ENCODE assay signal across 23 cellular contexts in genomic region chr6:6832439-6832838, GRCh38.
DNase-seq lines count a peak whose midpoint lies in the region; ATAC-seq, FAIRE-seq and TF ChIP-seq lines count a peak whose summit lies in the region.
"Had no signal": no experiment of that assay in that cellular context is flagged by ENCODE, and none has a peak within 500 bp of the region (broad histone marks: within the 10 kb centered on the region; RNA-seq: fewer than 3 reads in every experiment).

No MANE protein-coding gene starts in this region.

- H3K18ac ChIP-seq in neuronal stem cell (ENCODE audit: low read length) = no peak overlapping the region

- TF ChIP-seq CTCF in MCF 10A (IDR thresholded peaks at IDR 0.05; ENCODE audit: unreplicated experiment) (no peak), breast epithelium (IDR thresholded peaks at IDR 0.05) (no peak), K562 (IDR thresholded peaks at IDR 0.05 in 2 of 3, conservative IDR thresholded peaks at IDR 0.05 in 1 of 3; ENCODE audit: insufficient read depth in 2 of 3, low read depth in 1 of 3, low read length in 3 of 3) (no peak)

- no peak overlapping the region for H2BK12ac ChIP-seq in neuronal stem cell (ENCODE audit: low read length)

- no peak overlapping the region for H3K14ac ChIP-seq in neuronal stem cell (ENCODE audit: low read length)

- no peaks in the 10 kb centered on the region for H4K20me1 ChIP-seq in K562 (replicated peaks; ENCODE audit: control insufficient read depth, insufficient read depth, low read length)
- H4K20me1 ChIP-seq: BLaER1 treated with 17β-estradiol and CSF1 and Interleukin-3, amounts not matched to agents 10 nM and 100 nM had no signal

- H3K4me2 ChIP-seq in K562 (ENCODE audit: insufficient read depth, low read length) = no peak overlapping the region
- H3K4me2 ChIP-seq in neuronal stem cell (ENCODE audit: insufficient read depth, low read length, poor library complexity, severe bottlenecking) = no peak overlapping the region
- H3K4me2 ChIP-seq: GM23338 had no signal

- no peaks in the 10 kb centered on the region for H3K9me3 Mint-ChIP-seq in MCF 10A (ENCODE audit: unreplicated experiment)
- H3K9me3 Mint-ChIP-seq: CD4-positive, alpha-beta T cell; CD8-positive, alpha-beta memory T cell; GM23338; H9 had no signal

- no peaks in the 10 kb centered on the region for H3K79me1 ChIP-seq in neuronal stem cell (ENCODE audit: low read depth, low read length)

- H3K4me1 ChIP-seq in breast epithelium (no peaks in the 10 kb centered on the region), K562 (replicated peaks in 1 of 2; ENCODE audit: control insufficient read depth in 2 of 2, insufficient read depth in 2 of 2, low read length in 2 of 2) (peaks cover 0 to 3% of the 10 kb centered on the region in 2 experiments; a peak in 2 of 5 replicates), neuronal stem cell (ENCODE audit: control insufficient read depth in 2 of 2, insufficient read depth in 1 of 2, low read depth in 1 of 2, low read length in 2 of 2) (no peaks in the 10 kb centered on the region)
- H3K4me1 ChIP-seq: BE2C had no signal

- TF ChIP-seq POLR2A in breast epithelium (IDR thresholded peaks at IDR 0.05) = no peak
- TF ChIP-seq POLR2A in K562 (conservative IDR thresholded peaks at IDR 0.05) = no peak

- no peak for DNase-seq in MCF 10A (ENCODE audit: unreplicated experiment)
- no peak for DNase-seq in breast epithelium (ENCODE audit: low spot score in 2 of 2)
- no peak for DNase-seq in K562 (ENCODE audit: extremely low read depth in 1 of 4, low spot score in 3 of 4)
- no peak for DNase-seq in neuronal stem cell (ENCODE audit: low spot score)
- no peak for DNase-seq in GM19239 (ENCODE audit: insufficient read length, low spot score)
- DNase-seq: ACHN; AML-193; BE2C; CD4-positive, alpha-beta T cell; CD8-positive, alpha-beta memory T cell; DMS153; DND-41; H9; HFFc6 had no signal

- peak overlapping the region; percentile 12 for H2BK15ac ChIP-seq in neuronal stem cell (ENCODE audit: low read length)

- H3K27ac ChIP-seq in breast epithelium = no peak overlapping the region
- no peak overlapping the region for H3K27ac ChIP-seq in K562 (ENCODE audit: extremely low read depth, low read depth, low read length)
- no peak overlapping the region for H3K27ac ChIP-seq in neuronal stem cell (replicated peaks; ENCODE audit: low read length)
- H3K27ac ChIP-seq: 22Rv1; BLaER1 treated with 17β-estradiol and CSF1 and Interleukin-3, amounts not matched to agents 10 nM and 100 nM had no signal

- peak overlapping the region in 1 of 2 experiments; percentile 14; a peak in 1 of 4 replicates for H3K9ac ChIP-seq in K562 (ENCODE audit: insufficient read depth in 1 of 2, low read depth in 2 of 2, low read length in 2 of 2)
- H3K9ac ChIP-seq in neuronal stem cell (ENCODE audit: low read depth, low read length, poor library complexity) = no peak overlapping the region
- H3K9ac ChIP-seq: BLaER1 treated with 17β-estradiol and CSF1 and Interleukin-3, amounts not matched to agents 10 nM and 100 nM had no signal

- H3K23ac ChIP-seq in neuronal stem cell (ENCODE audit: low read depth, low read length, poor library complexity) = no peak overlapping the region

- no TSS peak for BruUV-seq in MCF 10A (replicated peaks; lab: Mats Ljungman, UMichigan)
- BruUV-seq in K562 (replicated peaks; lab: Mats Ljungman, UMichigan) = no TSS peak

- no peaks in the 10 kb centered on the region for H3K9me1 ChIP-seq in K562 (ENCODE audit: control insufficient read depth, insufficient read depth, low read length)

- in situ Hi-C loops in K562 (cut with MboI) = no loop called here

- TF ChIP-seq RAD21 in K562 (CRISPR knock-in tag; conservative IDR thresholded peaks at IDR 0.05 in 1 of 2, IDR thresholded peaks at IDR 0.05 in 1 of 2) = no peak

- H3K27ac Mint-ChIP-seq in MCF 10A (ENCODE audit: low read depth, unreplicated experiment) = peak overlapping the region; percentile 8
- H3K27ac Mint-ChIP-seq: CD14-positive monocyte; CD4-positive, alpha-beta T cell; CD8-positive, alpha-beta memory T cell; GM23338; H9; HFFc6 had no signal

- WGBS in K562 (ENCODE audit: insufficient coverage, low coverage, missing lambda C conversion rate) = 11% methylated on average over 4 of the region's 4 CpGs
- no CpG with 5 or more reads among the region's 4 CpGs for WGBS in neuronal stem cell (ENCODE audit: extremely low coverage in 2 of 2, insufficient read length in 2 of 2, insufficient replicate concordance in 1 of 2), 2 donors

- H3K4me3 ChIP-seq in breast epithelium = no peak overlapping the region
- no peak overlapping the region for H3K4me3 ChIP-seq in K562
- no peak overlapping the region for H3K4me3 ChIP-seq in neuronal stem cell (ENCODE audit: low read length in 2 of 2)
- H3K4me3 ChIP-seq: BLaER1 treated with 17β-estradiol and CSF1 and Interleukin-3, amounts not matched to agents 10 nM and 100 nM; GM23338 had no signal

- POLR2A ChIA-PET in MCF 10A (lab: Yijun Ruan, JAX) (interaction anchor here (1.2 kb wide), 1 partner anchor 24 kb away, joined by 6 read pairs; no protein-coding TSS in a partner anchor), K562 (lab: Yijun Ruan, JAX) (interaction anchor here (0.6 kb wide), 1 partner anchor 111 kb away, joined by 3 read pairs; no protein-coding TSS in a partner anchor)

- H3K4ac ChIP-seq in neuronal stem cell (ENCODE audit: low read length) = no peak overlapping the region

- no peak overlapping the region for H2BK5ac ChIP-seq in neuronal stem cell (ENCODE audit: low read length)

- H3K27me3 ChIP-seq in breast epithelium (no peaks in the 10 kb centered on the region), K562 (ENCODE audit: control insufficient read depth in 2 of 2, insufficient read depth in 2 of 2, low read length in 2 of 2) (peaks cover 2 to 17% of the 10 kb centered on the region in 2 experiments), neuronal stem cell (ENCODE audit: control insufficient read depth in 3 of 3, insufficient read depth in 3 of 3, low read depth in 1 of 3, low read length in 3 of 3) (peaks cover 0 to 5% (median 0%) of the 10 kb centered on the region in 3 experiments)
- H3K27me3 ChIP-seq: BLaER1 treated with 17β-estradiol and CSF1 and Interleukin-3, amounts not matched to agents 10 nM and 100 nM had no signal

- no peak overlapping the region for H4K91ac ChIP-seq in neuronal stem cell (ENCODE audit: low read depth, low read length, poor library complexity)

- no peak for TF ChIP-seq EP300 in K562 (IDR thresholded peaks at IDR 0.05; ENCODE audit: low read length)

- ATAC-seq in K562 (peak; percentile 56), esophagus mucosa (no peak), HG02642 (IDR thresholded peaks at IDR 0.05; ENCODE audit: poor library complexity, unreplicated experiment) (no peak)
- ATAC-seq: GM23338 had no signal

- H3K36me3 ChIP-seq in breast epithelium (no peaks in the 10 kb centered on the region), K562 (ENCODE audit: control insufficient read depth, insufficient read depth, low read length) (no peaks in the 10 kb centered on the region), neuronal stem cell (replicated peaks in 1 of 2; ENCODE audit: control insufficient read depth in 2 of 2, insufficient read depth in 2 of 2, low read length in 2 of 2) (no peaks in the 10 kb centered on the region)
- H3K36me3 ChIP-seq: BE2C; BLaER1 treated with 17β-estradiol and CSF1 and Interleukin-3, amounts not matched to agents 10 nM and 100 nM had no signal

- no peak for FAIRE-seq in K562 (lab: Jason Lieb, UNC)
- no peak for FAIRE-seq in GM19239 (lab: Jason Lieb, UNC)
- FAIRE-seq: A204.1, G401.6, GM12892 had no signal

- H2AK5ac ChIP-seq in neuronal stem cell (ENCODE audit: low read depth, low read length) = no peak overlapping the region

- no peak overlapping the region for H4K8ac ChIP-seq in neuronal stem cell (ENCODE audit: low read depth, low read length)

- no peaks in the 10 kb centered on the region for H3K79me2 ChIP-seq in K562 (ENCODE audit: control insufficient read depth, insufficient read depth, low read length)

- peaks cover 6% of the 10 kb centered on the region for H3K36me3 Mint-ChIP-seq in MCF 10A (ENCODE audit: insufficient read depth, unreplicated experiment)
- H3K36me3 Mint-ChIP-seq: CD8-positive, alpha-beta memory T cell had no signal

- no peaks in the 10 kb centered on the region for H3K27me3 Mint-ChIP-seq in MCF 10A (ENCODE audit: insufficient read depth, unreplicated experiment)
- H3K27me3 Mint-ChIP-seq: CD4-positive, alpha-beta T cell had no signal

- H2BK120ac ChIP-seq in neuronal stem cell (ENCODE audit: low read depth, low read length) = no peak overlapping the region

- H3K4me1 Mint-ChIP-seq in MCF 10A (ENCODE audit: insufficient read depth, unreplicated experiment) = peaks cover 9% of the 10 kb centered on the region
- H3K4me1 Mint-ChIP-seq: CD8-positive, alpha-beta memory T cell had no signal

- intact Hi-C loops in MCF 10A (cut with micrococcal nuclease) = no loop called here
- intact Hi-C loops in breast epithelium (cut with DNase I; ENCODE audit: low total_unique reads) = no loop called here
- intact Hi-C loops in K562 (cut with micrococcal nuclease) = no loop called here

- H2AFZ ChIP-seq in K562 (ENCODE audit: low read depth, low read length) = peak overlapping the region; percentile 60; the same call in 1 of the 2 replicates
- H2AFZ ChIP-seq in neuronal stem cell (ENCODE audit: low read length) = no peak overlapping the region
- H2AFZ ChIP-seq: GM23338 had no signal

- H3K9me3 ChIP-seq in breast epithelium (no peaks in the 10 kb centered on the region), K562 (replicated peaks; ENCODE audit: control insufficient read depth, insufficient read depth, low read depth, low read length) (no peaks in the 10 kb centered on the region), neuronal stem cell (replicated peaks in 1 of 2; ENCODE audit: control insufficient read depth in 2 of 2, insufficient read depth in 1 of 2, low read depth in 1 of 2, low read length in 2 of 2) (no peaks in the 10 kb centered on the region)
- H3K9me3 ChIP-seq: BE2C had no signal

- CTCF ChIA-PET in MCF 10A (lab: Yijun Ruan, JAX) (interaction anchor here (1.0 kb wide), 1 partner anchor 132 kb away, joined by 3 read pairs; no protein-coding TSS in a partner anchor), K562 (lab: Yijun Ruan, JAX; ENCODE audit: low intra/inter-chr PET ratio) (no interaction called here)

- H3K4me3 Mint-ChIP-seq in MCF 10A (ENCODE audit: unreplicated experiment) = no peak overlapping the region
- H3K4me3 Mint-ChIP-seq: CD14-positive monocyte; CD4-positive, alpha-beta T cell; CD8-positive, alpha-beta memory T cell; GM23338; H9; HFFc6 had no signal

TF ChIP-seq in K562, 482 proteins besides CTCF, POLR2A, EP300 and RAD21 (continues in another document):
- TF ChIP-seq BHLHE40 (IDR thresholded peaks at IDR 0.05; ENCODE audit: low read length) (no peak), POLR2G (IDR thresholded peaks at IDR 0.05; ENCODE audit: low read depth, low read length) (no peak), ZNF740 (CRISPR knock-in tag; IDR thresholded peaks at IDR 0.05) (no peak), ZNF740 (tag; IDR thresholded peaks at IDR 0.05) (no peak)
